1 cellular context compared by ENCODE assay signal in genomic region chr2:233851169-233851568, GRCh38.
TF ChIP-seq lines count a peak whose summit lies in the region.

No MANE protein-coding gene starts in this region.

TF ChIP-seq in K562, 482 proteins besides CTCF, POLR2A, EP300 and RAD21:
- TF ChIP-seq, protein P1, sequence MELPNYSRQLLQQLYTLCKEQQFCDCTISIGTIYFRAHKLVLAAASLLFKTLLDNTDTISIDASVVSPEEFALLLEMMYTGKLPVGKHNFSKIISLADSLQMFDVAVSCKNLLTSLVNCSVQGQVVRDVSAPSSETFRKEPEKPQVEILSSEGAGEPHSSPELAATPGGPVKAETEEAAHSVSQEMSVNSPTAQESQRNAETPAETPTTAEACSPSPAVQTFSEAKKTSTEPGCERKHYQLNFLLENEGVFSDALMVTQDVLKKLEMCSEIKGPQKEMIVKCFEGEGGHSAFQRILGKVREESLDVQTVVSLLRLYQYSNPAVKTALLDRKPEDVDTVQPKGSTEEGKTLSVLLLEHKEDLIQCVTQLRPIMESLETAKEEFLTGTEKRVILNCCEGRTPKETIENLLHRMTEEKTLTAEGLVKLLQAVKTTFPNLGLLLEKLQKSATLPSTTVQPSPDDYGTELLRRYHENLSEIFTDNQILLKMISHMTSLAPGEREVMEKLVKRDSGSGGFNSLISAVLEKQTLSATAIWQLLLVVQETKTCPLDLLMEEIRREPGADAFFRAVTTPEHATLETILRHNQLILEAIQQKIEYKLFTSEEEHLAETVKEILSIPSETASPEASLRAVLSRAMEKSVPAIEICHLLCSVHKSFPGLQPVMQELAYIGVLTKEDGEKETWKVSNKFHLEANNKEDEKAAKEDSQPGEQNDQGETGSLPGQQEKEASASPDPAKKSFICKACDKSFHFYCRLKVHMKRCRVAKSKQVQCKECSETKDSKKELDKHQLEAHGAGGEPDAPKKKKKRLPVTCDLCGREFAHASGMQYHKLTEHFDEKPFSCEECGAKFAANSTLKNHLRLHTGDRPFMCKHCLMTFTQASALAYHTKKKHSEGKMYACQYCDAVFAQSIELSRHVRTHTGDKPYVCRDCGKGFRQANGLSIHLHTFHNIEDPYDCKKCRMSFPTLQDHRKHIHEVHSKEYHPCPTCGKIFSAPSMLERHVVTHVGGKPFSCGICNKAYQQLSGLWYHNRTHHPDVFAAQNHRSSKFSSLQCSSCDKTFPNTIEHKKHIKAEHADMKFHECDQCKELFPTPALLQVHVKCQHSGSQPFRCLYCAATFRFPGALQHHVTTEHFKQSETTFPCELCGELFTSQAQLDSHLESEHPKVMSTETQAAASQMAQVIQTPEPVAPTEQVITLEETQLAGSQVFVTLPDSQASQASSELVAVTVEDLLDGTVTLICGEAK (IDR thresholded peaks at IDR 0.05): peak; percentile 93
- TF ChIP-seq, protein P1 (CRISPR knock-in tag; IDR thresholded peaks at IDR 0.05): peak; percentile 93
- TF ChIP-seq NFIC (IDR thresholded peaks at IDR 0.05) (0 out of 2 replicates have a peak, but pooled peaks have one; percentile 10), ZBTB17 (CRISPR knock-in tag; IDR thresholded peaks at IDR 0.05) (no peak)
